ENCODE assay signal across 12 cellular contexts in genomic region chr20:44810061-44810390, GRCh38. TPM values are rescaled to one million over a fixed set of nuclear protein-coding genes. Genes with fewer than 3 reads are reported as not detected.
DNase-seq lines count a peak whose midpoint lies in the region; ATAC-seq and TF ChIP-seq lines count a peak whose summit lies in the region.
"Had no signal": no experiment of that assay in that cellular context is flagged by ENCODE, and none has a peak within 500 bp of the region (broad histone marks: within the 10 kb centered on the region; RNA-seq: fewer than 3 reads in every experiment).

No MANE protein-coding gene starts in this region.

- H3K4me3 Mint-ChIP-seq in activated CD4-positive, alpha-beta T cell treated with anti-CD3 and anti-CD28 coated beads, Interleukin-2, amount 10 ng/mL, durations not matched to agents 24 days and 14 days, result no peak overlapping the region
- H3K4me3 Mint-ChIP-seq in activated naive CD8-positive, alpha-beta T cell treated with anti-CD3 and anti-CD28 coated beads for 36 hours, result peak overlapping the region; percentile 46

- H3K9me3 ChIP-seq in suprapubic skin, result no peaks in the 10 kb centered on the region

- ATAC-seq in GM18520 (IDR thresholded peaks at IDR 0.05; ENCODE audit: unreplicated experiment) (no peak), GM21390 (IDR thresholded peaks at IDR 0.05; ENCODE audit: unreplicated experiment) (no peak)
- ATAC-seq: left lung had no signal

- no peak for TF ChIP-seq POLR2A in suprapubic skin (IDR thresholded peaks at IDR 0.05)

- no peaks in the 10 kb centered on the region for H3K36me3 Mint-ChIP-seq in activated CD4-positive, alpha-beta T cell treated with anti-CD3 and anti-CD28 coated beads, Interleukin-2, amount 10 ng/mL, durations not matched to agents 24 days and 14 days (ENCODE audit: low read depth)
- H3K36me3 Mint-ChIP-seq in activated naive CD8-positive, alpha-beta T cell treated with anti-CD3 and anti-CD28 coated beads for 36 hours, result no peaks in the 10 kb centered on the region

- intact Hi-C loops in activated CD4-positive, alpha-beta T cell treated with anti-CD3 and anti-CD28 coated beads, Interleukin-2, amount 10 ng/mL, durations not matched to agents 24 days and 14 days (cut with micrococcal nuclease), result no loop called here

- no peaks in the 10 kb centered on the region for H3K36me3 ChIP-seq in suprapubic skin
- H3K36me3 ChIP-seq: left lung had no signal

- under 1% methylated on average over 26 of the region's 49 CpGs for WGBS in suprapubic skin

- no peak overlapping the region for H3K27ac Mint-ChIP-seq in activated CD4-positive, alpha-beta T cell treated with anti-CD3 and anti-CD28 coated beads, Interleukin-2, amount 10 ng/mL, durations not matched to agents 24 days and 14 days
- no peak overlapping the region for H3K27ac Mint-ChIP-seq in activated naive CD8-positive, alpha-beta T cell treated with anti-CD3 and anti-CD28 coated beads for 36 hours

- peaks cover 11% of the 10 kb centered on the region for H3K4me1 ChIP-seq in suprapubic skin
- H3K4me1 ChIP-seq: left lung had no signal

- no peaks in the 10 kb centered on the region for H3K9me3 Mint-ChIP-seq in activated CD4-positive, alpha-beta T cell treated with anti-CD3 and anti-CD28 coated beads, Interleukin-2, amount 10 ng/mL, durations not matched to agents 24 days and 14 days
- H3K9me3 Mint-ChIP-seq in activated naive CD8-positive, alpha-beta T cell treated with anti-CD3 and anti-CD28 coated beads for 36 hours, result no peaks in the 10 kb centered on the region

- TF ChIP-seq EP300 in suprapubic skin (IDR thresholded peaks at IDR 0.05), result no peak

- peak; percentile 10 for DNase-seq in activated CD4-positive, alpha-beta T cell treated with anti-CD3 and anti-CD28 coated beads for 48 hours
- DNase-seq in activated CD4-positive, alpha-beta T cell treated with anti-CD3 and anti-CD28 coated beads, Interleukin-2, amount 10 ng/mL, durations not matched to agents 24 days and 14 days, result no peak
- DNase-seq in activated naive CD8-positive, alpha-beta T cell treated with anti-CD3 and anti-CD28 coated beads for 36 hours, result peak; percentile 16
- DNase-seq in iPS-NIHi7 (ENCODE audit: extremely low spot score) (peak; percentile 41), suprapubic skin (ENCODE audit: low spot score in 2 of 2) (no peak), COLO829 (ENCODE audit: low spot score) (no peak)
- DNase-seq: activated CD4-positive, alpha-beta T cell treated with anti-CD3 and anti-CD28 coated beads for 1 hour; activated naive CD4-positive, alpha-beta T cell; left lung; stimulated activated CD4-positive, alpha-beta T cell treated with anti-CD3 and anti-CD28 coated beads, Interleukin-4, amount 100 ng/mL, for 4 hours had no signal

- peaks cover 66% of the 10 kb centered on the region for H3K27me3 Mint-ChIP-seq in activated CD4-positive, alpha-beta T cell treated with anti-CD3 and anti-CD28 coated beads, Interleukin-2, amount 10 ng/mL, durations not matched to agents 24 days and 14 days
- peaks cover 66% of the 10 kb centered on the region for H3K27me3 Mint-ChIP-seq in activated naive CD8-positive, alpha-beta T cell treated with anti-CD3 and anti-CD28 coated beads for 36 hours

- H3K4me3 ChIP-seq in suprapubic skin, result peak overlapping the region; percentile 34

- H3K4me1 Mint-ChIP-seq in activated CD4-positive, alpha-beta T cell treated with anti-CD3 and anti-CD28 coated beads, Interleukin-2, amount 10 ng/mL, durations not matched to agents 24 days and 14 days, result peaks cover 4% of the 10 kb centered on the region
- no peaks in the 10 kb centered on the region for H3K4me1 Mint-ChIP-seq in activated naive CD8-positive, alpha-beta T cell treated with anti-CD3 and anti-CD28 coated beads for 36 hours

- TF ChIP-seq CTCF in suprapubic skin (IDR thresholded peaks at IDR 0.05), result no peak

- peaks cover 67% of the 10 kb centered on the region for H3K27me3 ChIP-seq in suprapubic skin

- H3K27ac ChIP-seq in suprapubic skin, result no peak overlapping the region
- H3K27ac ChIP-seq: left lung had no signal

RNA-seq across cellular contexts. Expression of gene RIMS4, which starts 0.3 kb away (rescaled TPM):
- not detected in 2 replicates for total RNA-seq in activated CD4-positive, alpha-beta T cell treated with anti-CD3 and anti-CD28 coated beads, Interleukin-2, amount 10 ng/mL, durations not matched to agents 24 days and 14 days
- under 1 TPM in 1 of 2 experiments, not detected in 1; 0.08 TPM for total RNA-seq in activated naive CD8-positive, alpha-beta T cell treated with anti-CD3 and anti-CD28 coated beads for 36 hours
- total RNA-seq in suprapubic skin, result 1 to 10 TPM in 1 of 4 donors, under 1 TPM in 2, not detected in 1; 0.62 to 1.2 (median 0.64) TPM

Comparison
In these comparisons a context has a peak if more than half of its experiments do, and no peak if none do; other contexts are left out.
1. DNase-seq: peak in activated CD4-positive, alpha-beta T cell treated with anti-CD3 and anti-CD28 coated beads for 48 hours (single experiment), activated naive CD8-positive, alpha-beta T cell treated with anti-CD3 and anti-CD28 coated beads for 36 hours (single experiment) and iPS-NIHi7 (single experiment); none in activated CD4-positive, alpha-beta T cell treated with anti-CD3 and anti-CD28 coated beads, Interleukin-2, amount 10 ng/mL, durations not matched to agents 24 days and 14 days (single experiment), suprapubic skin (0 of 2) and COLO829 (single experiment).